In the genomic region with DNA sequence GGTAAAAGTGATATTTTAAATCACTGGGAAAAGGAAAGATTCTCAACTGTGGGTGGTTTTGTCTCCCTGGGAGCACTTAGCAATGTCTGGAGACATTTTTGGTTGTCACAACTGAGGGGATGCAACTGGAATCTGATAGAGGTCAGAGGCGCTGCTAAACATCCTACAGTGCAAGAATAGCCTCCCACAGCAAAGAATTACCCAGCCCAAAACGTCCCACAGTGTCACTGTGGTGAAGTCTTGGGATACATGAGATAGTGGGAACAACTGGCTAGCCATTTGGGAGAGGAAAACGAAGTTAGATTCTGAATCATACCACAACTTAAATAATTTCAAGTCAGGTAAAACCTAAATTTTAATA, we compare ENCODE assay signal across 24 cellular contexts. TPM values are rescaled to one million over a fixed set of nuclear protein-coding genes. Genes with fewer than 3 reads are reported as not detected.
"Had no signal": no experiment of that assay in that cellular context is flagged by ENCODE, and none has a peak within 500 bp of the region (broad histone marks: within the 10 kb centered on the region; RNA-seq: fewer than 3 reads in every experiment).

No MANE protein-coding gene starts in this region.

- H3K9me3 ChIP-seq: left ventricle myocardium inferior, lower lobe of right lung, ovary, suprapubic skin, tibial artery had no signal

- H3K4me1 ChIP-seq: lower lobe of right lung had no signal

- FAIRE-seq: colon, kidney had no signal

- DNase-seq: cerebellar nuclear complex; foreskin melanocyte; head of caudate nucleus; kidney; left cardiac atrium; left ventricle myocardium inferior; lower lobe of right lung; naive B cell; nephron progenitor cell; ovary; right cardiac atrium; stimulated activated CD4-positive, alpha-beta T cell treated with anti-CD3 and anti-CD28 coated beads, Interleukin-2, amount 100 ng/mL, for 48 hours; stimulated activated naive CD4-positive, alpha-beta T cell treated with Interleukin-2 at 50 U/mL for 16 hours; tibial artery had no signal

- H3K27me3 ChIP-seq: hepatocyte, ovary, suprapubic skin, tibial artery had no signal

- H3K79me2 ChIP-seq: hepatocyte had no signal

- H2AFZ ChIP-seq: hepatocyte had no signal

- H3K36me3 ChIP-seq: left ventricle myocardium inferior, lower lobe of right lung, ovary, suprapubic skin, tibial artery had no signal

- ATAC-seq: left cardiac atrium, lower lobe of right lung had no signal

- H3K27ac ChIP-seq: epithelial cell of prostate, hepatocyte, left ventricle myocardium inferior, lower lobe of right lung, ovary, suprapubic skin, tibial artery had no signal

- H3K4me3 ChIP-seq: hepatocyte, left ventricle myocardium inferior, lower lobe of right lung, ovary, smooth muscle cell, suprapubic skin, tibial artery had no signal

- H3K4me2 ChIP-seq: hepatocyte, smooth muscle cell had no signal

RNA-seq across cellular contexts. Expression of gene NT5DC4, which starts 36.4 kb away (rescaled TPM):
- total RNA-seq: cardiac septum, dermis blood vessel endothelial cell, kidney, left cardiac atrium, left ventricle myocardium inferior, mesothelial cell of epicardium, ovary, posterior vena cava, right cardiac atrium, smooth muscle cell, urinary bladder had no signal
- polyA plus RNA-seq: ovary, right cardiac atrium, smooth muscle cell, urinary bladder had no signal
